In genomic region chr19:48600679-48601382, GRCh38 we compare ENCODE assay signal across 35 cellular contexts. TPM values are rescaled to one million over a fixed set of nuclear protein-coding genes. Genes with fewer than 3 reads are reported as not detected.
"Had no signal": no experiment of that assay in that cellular context is flagged by ENCODE, and none has a peak within 500 bp of the region (broad histone marks: within the 10 kb centered on the region; RNA-seq: fewer than 3 reads in every experiment).

No MANE protein-coding gene starts in this region.

- ATAC-seq: activated CD4-positive, alpha-beta T cell treated with anti-CD3 and anti-CD28 coated beads for 36 hours; activated naive CD4-positive, alpha-beta T cell treated with anti-CD3 and anti-CD28 coated beads, Interleukin-2, amount 50 U/mL, for 72 hours; activated T-cell treated with anti-CD3 and anti-CD28 coated beads, Interleukin-2, amount 50 U/mL, for 4 hours; body of pancreas; Panc1 had no signal

- FAIRE-seq: astrocyte, TTC549 had no signal

- H3K36me3 Mint-ChIP-seq: activated CD4-positive, alpha-beta memory T cell treated with anti-CD3 and anti-CD28 coated beads for 36 hours; activated naive CD4-positive, alpha-beta T cell treated with anti-CD3 and anti-CD28 coated beads, Interleukin-2, amount 50 U/mL, for 72 hours had no signal

- H3K4me3 Mint-ChIP-seq: activated CD4-positive, alpha-beta memory T cell treated with anti-CD3 and anti-CD28 coated beads for 36 hours; activated CD4-positive, alpha-beta T cell treated with anti-CD3 and anti-CD28 coated beads for 36 hours; activated naive CD4-positive, alpha-beta T cell treated with anti-CD3 and anti-CD28 coated beads for 36 hours; activated T-cell treated with anti-CD3 and anti-CD28 coated beads, Interleukin-2, amount 50 U/mL, for 4 hours; activated T-helper 1 cell treated with anti-CD3 and anti-CD28 coated beads, Interleukin-12 subunit alpha, Interleukin-12 subunit beta, Interleukin-2, Interleukin-4 antibody, amounts not matched to agents 30 ng/mL and 10 ng/mL and 1 ng/mL, durations not matched to agents 14 hours and 24 hours and 36 hours; T-helper 1 cell treated with Interleukin-12 subunit alpha and Interleukin-12 subunit beta and Interleukin-4 antibody, amounts not matched to agents 30 μg/mL and 1 μg/mL, for 36 hours; T-helper 2 cell treated with Interferon-gamma antibody and Interleukin-4, amounts not matched to agents 5 μg/mL and 100 μg/mL, for 36 hours had no signal

- H3K4me1 ChIP-seq: adrenal gland, body of pancreas, breast epithelium, SJCRH30 had no signal

- H3K27ac Mint-ChIP-seq: activated CD4-positive, alpha-beta memory T cell treated with anti-CD3 and anti-CD28 coated beads for 36 hours; activated CD4-positive, alpha-beta T cell treated with anti-CD3 and anti-CD28 coated beads for 36 hours; activated naive CD4-positive, alpha-beta T cell treated with anti-CD3 and anti-CD28 coated beads for 36 hours; activated naive CD4-positive, alpha-beta T cell treated with anti-CD3 and anti-CD28 coated beads, Interleukin-2, amount 50 U/mL, for 72 hours; activated T-helper 1 cell treated with anti-CD3 and anti-CD28 coated beads, Interleukin-12 subunit alpha, Interleukin-12 subunit beta, Interleukin-2, Interleukin-4 antibody, amounts not matched to agents 30 ng/mL and 10 ng/mL and 1 ng/mL, durations not matched to agents 14 hours and 24 hours and 36 hours; T-helper 1 cell treated with Interleukin-12 subunit alpha and Interleukin-12 subunit beta and Interleukin-4 antibody, amounts not matched to agents 30 μg/mL and 1 μg/mL, for 36 hours; T-helper 2 cell treated with Interferon-gamma antibody and Interleukin-4, amounts not matched to agents 5 μg/mL and 100 μg/mL, for 36 hours had no signal

- H3K27me3 Mint-ChIP-seq: activated CD4-positive, alpha-beta memory T cell treated with anti-CD3 and anti-CD28 coated beads for 36 hours; activated CD4-positive, alpha-beta T cell treated with anti-CD3 and anti-CD28 coated beads for 36 hours had no signal

- H3K36me3 ChIP-seq: adrenal gland, breast epithelium, SJCRH30 had no signal

- H3K27me3 ChIP-seq: adrenal gland, body of pancreas, breast epithelium had no signal

- H3K9me3 ChIP-seq: adrenal gland, body of pancreas, breast epithelium, SJCRH30 had no signal

- H3K9me3 Mint-ChIP-seq: activated CD4-positive, alpha-beta memory T cell treated with anti-CD3 and anti-CD28 coated beads for 36 hours; activated naive CD4-positive, alpha-beta T cell treated with anti-CD3 and anti-CD28 coated beads for 36 hours; activated naive CD4-positive, alpha-beta T cell treated with anti-CD3 and anti-CD28 coated beads, Interleukin-2, amount 50 U/mL, for 72 hours; activated T-cell treated with anti-CD3 and anti-CD28 coated beads, Interleukin-2, amount 50 U/mL, for 4 hours; activated T-helper 1 cell treated with anti-CD3 and anti-CD28 coated beads, Interleukin-12 subunit alpha, Interleukin-12 subunit beta, Interleukin-2, Interleukin-4 antibody, amounts not matched to agents 30 ng/mL and 10 ng/mL and 1 ng/mL, durations not matched to agents 14 hours and 24 hours and 36 hours; T-helper 1 cell treated with Interleukin-12 subunit alpha and Interleukin-12 subunit beta and Interleukin-4 antibody, amounts not matched to agents 30 μg/mL and 1 μg/mL, for 36 hours; T-helper 2 cell treated with Interferon-gamma antibody and Interleukin-4, amounts not matched to agents 5 μg/mL and 100 μg/mL, for 36 hours had no signal

- H3K27ac ChIP-seq: adrenal gland, body of pancreas, breast epithelium, SJCRH30, SK-N-MC, VCaP had no signal

- H3K4me3 ChIP-seq: adrenal gland, body of pancreas, breast epithelium, SJCRH30, SK-N-MC had no signal

- DNase-seq: activated CD4-positive, alpha-beta memory T cell treated with anti-CD3 and anti-CD28 coated beads for 36 hours; activated CD4-positive, alpha-beta T cell treated with anti-CD3 and anti-CD28 coated beads for 36 hours; activated CD4-positive, alpha-beta T cell treated with anti-CD3 and anti-CD28 coated beads, Interleukin-2, amount 50 U/mL, for 1 hour; activated CD4-positive, CD25-positive, alpha-beta regulatory T cell; activated CD8-positive, alpha-beta memory T cell treated with anti-CD3 and anti-CD28 coated beads, Interleukin-2, amount 50 U/mL, for 4 hours; activated gamma-delta T cell treated with Interleukin-2 at 50 U/mL for 16 hours; activated naive CD4-positive, alpha-beta T cell treated with anti-CD3 and anti-CD28 coated beads for 36 hours; activated T-cell treated with anti-CD3 and anti-CD28 coated beads for 4 hours; activated T-cell treated with anti-CD3 and anti-CD28 coated beads, Interleukin-2, amount 50 U/mL, for 4 hours; body of pancreas; NCI-H1048; NCI-H1105 treated with DMSO at 0.1 percent for 48 hours; NCI-H1436; NCI-H1694; NCI-H1930; NCI-H2081 treated with DMSO at 0.1 percent for 48 hours; NCI-H226; NCI-H446 treated with DMSO at 0.1 percent for 48 hours; NCI-H524; SHP77; SJCRH30 had no signal

RNA-seq across cellular contexts. Expression of gene SPACA4, which starts 5.7 kb away (rescaled TPM):
- total RNA-seq: activated CD4-positive, alpha-beta memory T cell treated with anti-CD3 and anti-CD28 coated beads for 36 hours; activated CD4-positive, alpha-beta T cell treated with anti-CD3 and anti-CD28 coated beads for 36 hours; activated naive CD4-positive, alpha-beta T cell treated with anti-CD3 and anti-CD28 coated beads for 36 hours; activated naive CD4-positive, alpha-beta T cell treated with anti-CD3 and anti-CD28 coated beads, Interleukin-2, amount 50 U/mL, for 72 hours; activated T-cell treated with anti-CD3 and anti-CD28 coated beads, Interleukin-2, amount 50 U/mL, for 4 hours; activated T-helper 1 cell treated with anti-CD3 and anti-CD28 coated beads, Interleukin-12 subunit alpha, Interleukin-12 subunit beta, Interleukin-2, Interleukin-4 antibody, amounts not matched to agents 30 ng/mL and 10 ng/mL and 1 ng/mL, durations not matched to agents 14 hours and 24 hours and 36 hours; adrenal gland; astrocyte; body of pancreas; breast epithelium; cardiac septum; MCF 10A; RPMI7951; SJCRH30 had no signal
- polyA plus RNA-seq: adrenal gland had no signal

RNA-seq across cellular contexts. Expression of gene FAM83E, which starts 14.0 kb away (rescaled TPM):
- total RNA-seq: cardiac septum had no signal
